Comparison of ENCODE assay signal across 26 cellular contexts in the genomic region with DNA sequence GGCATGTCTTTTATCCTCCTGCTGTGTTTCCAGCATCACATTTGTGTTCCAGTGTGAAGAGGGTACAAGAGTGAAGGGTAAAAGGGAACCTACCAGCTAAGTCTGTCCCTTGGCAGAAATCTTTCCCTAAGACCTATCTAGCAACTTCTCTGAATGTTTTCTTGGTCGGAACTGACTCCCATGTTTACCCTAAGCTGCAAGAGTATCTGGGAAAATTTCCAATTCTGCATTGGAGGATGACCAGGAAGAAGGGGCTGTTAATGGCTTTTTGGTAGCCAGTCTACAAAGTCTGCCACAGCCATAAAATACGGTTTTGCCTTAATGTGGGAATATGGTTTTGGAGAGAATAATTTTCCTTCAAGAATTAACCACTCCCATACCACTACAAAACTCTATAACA.
"Had no signal": no experiment of that assay in that cellular context is flagged by ENCODE, and none has a peak within 500 bp of the region (broad histone marks: within the 10 kb centered on the region; RNA-seq: fewer than 3 reads in every experiment).

No MANE protein-coding gene starts in this region.

- H3K4me3 ChIP-seq: ascending aorta, Peyer's patch, SJSA1 had no signal

- DNase-seq: activated CD4-positive, alpha-beta T cell treated with anti-CD3 and anti-CD28 coated beads for 36 hours; activated CD4-positive, alpha-beta T cell treated with anti-CD3 and anti-CD28 coated beads, Interleukin-2, amount 10 ng/mL, durations not matched to agents 7 days and 5 days; activated CD4-positive, alpha-beta T cell treated with anti-CD3 and anti-CD28 coated beads, Interleukin-2, amount 50 U/mL, for 48 hours; activated CD8-positive, alpha-beta T cell treated with anti-CD3 and anti-CD28 coated beads, Interleukin-2, amount 10 ng/mL, durations not matched to agents 7 days and 5 days; activated gamma-delta T cell; activated naive CD4-positive, alpha-beta T cell treated with Interleukin-2 at 50 U/mL for 16 hours; activated naive CD8-positive, alpha-beta T cell treated with anti-CD3 and anti-CD28 coated beads, Interleukin-2, amount 10 ng/mL, durations not matched to agents 7 days and 5 days; activated T-cell treated with anti-CD3 and anti-CD28 coated beads, Interleukin-2, amount 50 U/mL, for 24 hours; amygdala; brain microvascular endothelial cell; central memory CD4-positive, alpha-beta T cell; NCI-H1092 treated with DMSO at 0.1 percent for 48 hours; NCI-H1417; NCI-H187; NCI-H2081 treated with DMSO at 0.1 percent for 48 hours; NCI-H226; NCI-H446 treated with DMSO at 0.1 percent for 48 hours; NCI-H524; NK-92 treated with Interleukin-12 subunit alpha and Interleukin-12 subunit beta, amount 100 ng/mL, for 24 hours; PC-3; Peyer's patch; RPMI8226; SHP77 treated with DMSO at 0.1 percent for 48 hours; SK-N-SH had no signal

- ATAC-seq: activated CD4-positive, alpha-beta T cell treated with anti-CD3 and anti-CD28 coated beads for 36 hours; activated CD8-positive, alpha-beta T cell treated with anti-CD3 and anti-CD28 coated beads, Interleukin-2, amount 10 ng/mL, durations not matched to agents 7 days and 5 days; PC-3 had no signal
